In genomic region chr17:79485991-79486390, GRCh38 we compare ENCODE assay signal across 21 cellular contexts.
"Had no signal": no experiment of that assay in that cellular context is flagged by ENCODE, and none has a peak within 500 bp of the region (broad histone marks: within the 10 kb centered on the region; RNA-seq: fewer than 3 reads in every experiment).

No MANE protein-coding gene starts in this region.

- H3K4me1 ChIP-seq: heart right ventricle, left lung, lower lobe of right lung, spleen, testis, tibial nerve, upper lobe of right lung, vagina had no signal

- H3K9me3 Mint-ChIP-seq: nephron; stimulated activated memory B cell treated with anti-CD40 and anti-IgM and Interleukin-4, amounts not matched to agents 10 μg/mL and 1 μg/mL and 100 μg/mL, for 72 hours; stimulated activated naive CD8-positive, alpha-beta T cell treated with anti-CD3 and anti-CD28 coated beads, Interleukin-15, Interleukin-2, amounts not matched to agents 100 ng/mL and 50 ng/mL, for 24 hours had no signal

- ATAC-seq: esophagus mucosa; heart right ventricle; left lung; lower lobe of right lung; sciatic nerve; stimulated activated memory B cell treated with anti-CD40 and anti-IgM and Interleukin-4, amounts not matched to agents 10 μg/mL and 1 μg/mL and 100 μg/mL, for 72 hours; upper lobe of right lung had no signal

- H3K27ac Mint-ChIP-seq: nephron; stimulated activated memory B cell treated with anti-CD40 and anti-IgM and Interleukin-4, amounts not matched to agents 10 μg/mL and 1 μg/mL and 100 μg/mL, for 72 hours; stimulated activated naive CD8-positive, alpha-beta T cell treated with anti-CD3 and anti-CD28 coated beads, Interleukin-15, Interleukin-2, amounts not matched to agents 100 ng/mL and 50 ng/mL, for 24 hours had no signal

- H3K4me1 Mint-ChIP-seq: nephron; stimulated activated memory B cell treated with anti-CD40 and anti-IgM and Interleukin-4, amounts not matched to agents 10 μg/mL and 1 μg/mL and 100 μg/mL, for 72 hours had no signal

- H3K9me3 ChIP-seq: heart right ventricle, left lung, lower lobe of right lung, spleen, testis, tibial nerve, upper lobe of right lung, vagina had no signal

- DNase-seq: effector memory CD4-positive, alpha-beta T cell; heart right ventricle; hypothalamus; islet precursor cell; lower lobe of right lung; mesenchymal stem cell; midbrain; spleen; stimulated activated CD4-positive, alpha-beta T cell treated with anti-CD3 and anti-CD28 coated beads, Interleukin-15, amount 100 ng/mL, for 24 hours; stimulated activated CD4-positive, alpha-beta T cell treated with anti-CD3 and anti-CD28 coated beads, Interleukin-1b, Interleukin-23, amount 100 ng/mL, for 48 hours; stimulated activated CD4-positive, alpha-beta T cell treated with anti-CD3 and anti-CD28 coated beads, Interleukin-4, amount 100 ng/mL, for 24 hours; testis; upper lobe of right lung had no signal

- H3K36me3 ChIP-seq: heart right ventricle, left lung, lower lobe of right lung, spleen, tibial nerve, upper lobe of right lung, vagina had no signal

- H3K4me3 Mint-ChIP-seq: nephron; stimulated activated memory B cell treated with anti-CD40 and anti-IgM and Interleukin-4, amounts not matched to agents 10 μg/mL and 1 μg/mL and 100 μg/mL, for 72 hours; stimulated activated naive CD8-positive, alpha-beta T cell treated with anti-CD3 and anti-CD28 coated beads, Interleukin-15, Interleukin-2, amounts not matched to agents 100 ng/mL and 50 ng/mL, for 24 hours had no signal

- H3K27me3 ChIP-seq: testis, vagina had no signal

- H3K27ac ChIP-seq: heart right ventricle, left lung, lower lobe of right lung, spleen, testis, tibial nerve, upper lobe of right lung, vagina had no signal

- H3K4me3 ChIP-seq: heart right ventricle, left lung, lower lobe of right lung, spleen, testis, tibial nerve, upper lobe of right lung, vagina had no signal
